Comparison of ENCODE assay signal across 15 cellular contexts in the genomic region with DNA sequence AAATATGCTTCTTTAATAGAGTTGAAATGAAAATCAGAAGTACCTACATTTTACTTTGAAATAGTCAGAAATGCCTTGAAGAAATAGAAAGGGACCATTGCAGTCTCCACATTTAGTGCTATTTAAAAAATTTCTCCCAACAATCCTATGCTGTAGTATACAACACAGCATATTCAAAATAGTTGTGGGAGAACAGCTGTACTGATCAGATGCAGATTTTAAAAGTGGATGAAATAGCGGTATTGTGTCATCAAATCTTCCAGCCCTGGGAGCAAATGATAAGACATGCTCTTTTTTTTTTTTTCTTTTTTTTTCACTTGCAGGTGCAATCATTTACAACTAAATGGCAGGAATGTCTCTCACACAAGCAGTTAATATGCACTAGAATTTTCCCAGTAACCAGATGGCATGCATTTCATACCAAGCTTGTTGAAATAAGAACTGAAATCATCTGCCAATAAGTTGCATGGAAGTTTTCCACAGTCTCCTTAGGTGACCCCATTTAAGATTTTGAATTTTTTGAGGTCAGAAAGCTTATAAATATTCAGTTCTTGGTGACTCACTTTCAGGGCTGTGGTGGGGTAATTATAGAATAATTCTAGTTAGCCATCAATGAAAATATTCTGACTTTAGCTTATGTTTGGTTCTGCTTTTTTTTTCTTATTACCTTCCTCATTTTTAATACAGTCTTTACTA.
DNase-seq lines count a peak whose midpoint lies in the region; ATAC-seq and TF ChIP-seq lines count a peak whose summit lies in the region.
"Had no signal": no experiment of that assay in that cellular context is flagged by ENCODE, and none has a peak within 500 bp of the region (broad histone marks: within the 10 kb centered on the region; RNA-seq: fewer than 3 reads in every experiment).

No MANE protein-coding gene starts in this region.

- H3K4me3 ChIP-seq in ACC112 (ENCODE audit: low read depth, low read length) (no peak overlapping the region), adipocyte (ENCODE audit: low read length) (no peak overlapping the region)

- H3K27ac ChIP-seq in ACC112 (ENCODE audit: low read depth, low read length) = 0 out of 2 replicates have a peak overlapping the region, but pooled peaks have one; percentile 10

- no peaks in the 10 kb centered on the region for H3K4me1 ChIP-seq in ACC112 (ENCODE audit: control insufficient read depth, insufficient read depth, low read length, unreplicated experiment)
- H3K4me1 ChIP-seq in adipocyte (ENCODE audit: control insufficient read depth, insufficient read depth, low read length) = peaks cover 3% of the 10 kb centered on the region

- no peaks in the 10 kb centered on the region for H3K9me3 ChIP-seq in adipocyte (ENCODE audit: control insufficient read depth, low read length)

- no peaks in the 10 kb centered on the region for H3K27me3 ChIP-seq in ACC112 (ENCODE audit: insufficient read depth, low read length)
- no peaks in the 10 kb centered on the region for H3K27me3 ChIP-seq in adipocyte (replicated peaks; ENCODE audit: control insufficient read depth, insufficient read depth, low read length)

- ATAC-seq in HG02678 (IDR thresholded peaks at IDR 0.05; ENCODE audit: unreplicated experiment) = no peak
- ATAC-seq: activated T-helper 17 cell treated with anti-CD3 and anti-CD28 coated beads, Interleukin-2, amount 50 U/mL, for 72 hours had no signal

- peaks cover 12% of the 10 kb centered on the region for H3K4me1 Mint-ChIP-seq in endothelial cell (ENCODE audit: unreplicated experiment)
- H3K4me1 Mint-ChIP-seq: activated T-helper 17 cell treated with anti-CD3 and anti-CD28 coated beads, Interleukin-2, amount 50 U/mL, for 72 hours had no signal

- peaks cover 3% of the 10 kb centered on the region for H3K27me3 Mint-ChIP-seq in endothelial cell (ENCODE audit: unreplicated experiment)
- H3K27me3 Mint-ChIP-seq: memory B cell, type B pancreatic cell had no signal

- H2AFZ ChIP-seq in ACC112 (ENCODE audit: low read length, unreplicated experiment) = no peak overlapping the region

- H3K27ac Mint-ChIP-seq in endothelial cell (ENCODE audit: unreplicated experiment) = no peak overlapping the region
- H3K27ac Mint-ChIP-seq: activated CD4-positive, alpha-beta T cell treated with anti-CD3 and anti-CD28 coated beads, Interleukin-2, amount 10 ng/mL, durations not matched to agents 7 days and 5 days; activated T-helper 17 cell treated with anti-CD3 and anti-CD28 coated beads, Interleukin-2, amount 50 U/mL, for 72 hours; memory B cell; type B pancreatic cell had no signal

- DNase-seq in HS-27A (ENCODE audit: low read depth) (peak; percentile 50), adipocyte (ENCODE audit: low read depth) (peak; percentile 90), glomerular visceral epithelial cell (ENCODE audit: extremely low spot score) (peak; percentile 16), GF-D8 (lab: John Stamatoyannopoulos, UW) (no peak), endothelial cell (ENCODE audit: low spot score) (no peak), DMS153 treated with DMSO at 0.1 percent for 48 hours (lab: John Stamatoyannopoulos, UW; ENCODE audit: unreplicated experiment) (no peak)
- DNase-seq: activated CD4-positive, alpha-beta T cell treated with anti-CD3 and anti-CD28 coated beads, Interleukin-2, amount 10 ng/mL, durations not matched to agents 7 days and 5 days; DMS79 treated with DMSO at 0.1 percent for 48 hours; NCI-H2029 treated with DMSO at 0.1 percent for 48 hours; stimulated activated CD4-positive, alpha-beta T cell treated with anti-CD3 and anti-CD28 coated beads, Interleukin-15, amount 100 ng/mL, for 24 hours had no signal

- H3K36me3 ChIP-seq in ACC112 (ENCODE audit: insufficient read depth, low read length) (no peaks in the 10 kb centered on the region), adipocyte (ENCODE audit: control insufficient read depth, insufficient read depth, low read length, severe bottlenecking) (no peaks in the 10 kb centered on the region)

- no peaks in the 10 kb centered on the region for H3K36me3 Mint-ChIP-seq in endothelial cell (ENCODE audit: low read depth, unreplicated experiment)
- H3K36me3 Mint-ChIP-seq: memory B cell, type B pancreatic cell had no signal

- no peak overlapping the region for H3K4me3 Mint-ChIP-seq in endothelial cell (ENCODE audit: unreplicated experiment)
- H3K4me3 Mint-ChIP-seq: activated CD4-positive, alpha-beta T cell treated with anti-CD3 and anti-CD28 coated beads, Interleukin-2, amount 10 ng/mL, durations not matched to agents 7 days and 5 days; activated T-helper 17 cell treated with anti-CD3 and anti-CD28 coated beads, Interleukin-2, amount 50 U/mL, for 72 hours; memory B cell; type B pancreatic cell had no signal

- peaks cover 2% of the 10 kb centered on the region for H3K9me3 Mint-ChIP-seq in endothelial cell (ENCODE audit: unreplicated experiment)
- H3K9me3 Mint-ChIP-seq: activated CD4-positive, alpha-beta T cell treated with anti-CD3 and anti-CD28 coated beads, Interleukin-2, amount 10 ng/mL, durations not matched to agents 7 days and 5 days; activated T-helper 17 cell treated with anti-CD3 and anti-CD28 coated beads, Interleukin-2, amount 50 U/mL, for 72 hours; memory B cell; type B pancreatic cell had no signal

- H3K79me2 ChIP-seq in ACC112 (ENCODE audit: control insufficient read depth, insufficient read depth, low read length, unreplicated experiment) = no peaks in the 10 kb centered on the region

- no peak for TF ChIP-seq CTCF in endothelial cell (IDR thresholded peaks at IDR 0.05; ENCODE audit: unreplicated experiment)

- no peak overlapping the region for H3K9ac ChIP-seq in adipocyte (ENCODE audit: low read length)

Comparison
In these comparisons a context has a peak if more than half of its experiments do, and no peak if none do; other contexts are left out.
1. DNase-seq: peak in HS-27A (single experiment), adipocyte (single experiment) and glomerular visceral epithelial cell (single experiment); none in GF-D8 (single experiment), endothelial cell (single experiment) and DMS153 treated with DMSO at 0.1 percent for 48 hours (single experiment).